In genomic region chr1:232669981-232670763, GRCh38 we compare ENCODE assay signal across 1 cellular context.
TF ChIP-seq lines count a peak whose summit lies in the region.

No MANE protein-coding gene starts in this region.

TF ChIP-seq in HEK293, 187 proteins besides CTCF, POLR2A, EP300 and RAD21 (continued from another document and continues in another):
- TF ChIP-seq, protein P1, sequence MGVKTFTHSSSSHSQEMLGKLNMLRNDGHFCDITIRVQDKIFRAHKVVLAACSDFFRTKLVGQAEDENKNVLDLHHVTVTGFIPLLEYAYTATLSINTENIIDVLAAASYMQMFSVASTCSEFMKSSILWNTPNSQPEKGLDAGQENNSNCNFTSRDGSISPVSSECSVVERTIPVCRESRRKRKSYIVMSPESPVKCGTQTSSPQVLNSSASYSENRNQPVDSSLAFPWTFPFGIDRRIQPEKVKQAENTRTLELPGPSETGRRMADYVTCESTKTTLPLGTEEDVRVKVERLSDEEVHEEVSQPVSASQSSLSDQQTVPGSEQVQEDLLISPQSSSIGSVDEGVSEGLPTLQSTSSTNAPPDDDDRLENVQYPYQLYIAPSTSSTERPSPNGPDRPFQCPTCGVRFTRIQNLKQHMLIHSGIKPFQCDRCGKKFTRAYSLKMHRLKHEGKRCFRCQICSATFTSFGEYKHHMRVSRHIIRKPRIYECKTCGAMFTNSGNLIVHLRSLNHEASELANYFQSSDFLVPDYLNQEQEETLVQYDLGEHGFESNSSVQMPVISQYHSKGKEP (tag by site-specific recombination; IDR thresholded peaks at IDR 0.05): peak; percentile 96
- TF ChIP-seq OSR2 (tag by site-specific recombination; IDR thresholded peaks at IDR 0.05) (peak; percentile 29; the same call in 1 of the 2 replicates), ZNF157 (tag by site-specific recombination; IDR thresholded peaks at IDR 0.05) (no peak), ZNF426 (tag by site-specific recombination; IDR thresholded peaks at IDR 0.05) (no peak), REST (tag by site-specific recombination; IDR thresholded peaks at IDR 0.05) (no peak; the same call in 1 of the 2 replicates), ZNF501 (tag by site-specific recombination; IDR thresholded peaks at IDR 0.05) (peak; percentile 83; the same call in 1 of the 2 replicates), ZNF624 (tag by site-specific recombination; IDR thresholded peaks at IDR 0.05) (no peak), ZNF610 (tag by site-specific recombination; IDR thresholded peaks at IDR 0.05; ENCODE audit: borderline replicate concordance) (no peak; the same call in 1 of the 2 replicates), GFI1B (tag by site-specific recombination; IDR thresholded peaks at IDR 0.05) (0 out of 2 replicates have a peak, but pooled peaks have one; percentile 6), SP2 (tag by site-specific recombination; IDR thresholded peaks at IDR 0.05) (peak; percentile 12; the same call in 1 of the 2 replicates), ZFP3 (tag by site-specific recombination; IDR thresholded peaks at IDR 0.05; ENCODE audit: low read depth) (no peak), SCRT2 (tag by site-specific recombination; IDR thresholded peaks at IDR 0.05) (peak; percentile 68), ATF2 (tag by site-specific recombination; IDR thresholded peaks at IDR 0.05; ENCODE audit: low read depth) (peak; percentile 94), ZNF175 (tag by site-specific recombination; IDR thresholded peaks at IDR 0.05) (no peak), ZNF280D (tag by site-specific recombination; IDR thresholded peaks at IDR 0.05) (peak; percentile 64; the same call in 1 of the 2 replicates), MZF1 (tag by site-specific recombination; IDR thresholded peaks at IDR 0.05; ENCODE audit: borderline replicate concordance) (peak; percentile 76), ZNF623 (tag by site-specific recombination; IDR thresholded peaks at IDR 0.05) (peak; percentile 40; the same call in 1 of the 2 replicates), SALL2 (tag by site-specific recombination; IDR thresholded peaks at IDR 0.05; ENCODE audit: borderline replicate concordance) (no peak), ZNF214 (tag by site-specific recombination; IDR thresholded peaks at IDR 0.05; ENCODE audit: borderline replicate concordance) (no peak), INSM2 (tag by site-specific recombination; IDR thresholded peaks at IDR 0.05) (peak; percentile 98), ZNF48 (tag by site-specific recombination; IDR thresholded peaks at IDR 0.05) (no peak), ZBTB20 (tag by site-specific recombination; IDR thresholded peaks at IDR 0.05) (no peak), ZNF768 (tag by site-specific recombination; IDR thresholded peaks at IDR 0.05) (no peak), ZNF274 (IDR thresholded peaks at IDR 0.05; ENCODE audit: low read length) (no peak), ZNF274 (tag by site-specific recombination; IDR thresholded peaks at IDR 0.05; ENCODE audit: borderline replicate concordance) (no peak), ZNF19 (tag by site-specific recombination; IDR thresholded peaks at IDR 0.05; ENCODE audit: low read depth) (no peak), ZNF202 (tag by site-specific recombination; IDR thresholded peaks at IDR 0.05; ENCODE audit: borderline replicate concordance) (no peak), ZNF747 (tag by site-specific recombination; IDR thresholded peaks at IDR 0.05) (no peak), ELK4 (IDR thresholded peaks at IDR 0.05; ENCODE audit: borderline replicate concordance, low read depth, low read length) (no peak), ZNF549 (tag by site-specific recombination; IDR thresholded peaks at IDR 0.05) (no peak), ZNF596 (tag by site-specific recombination; IDR thresholded peaks at IDR 0.05) (no peak), ZBTB8A (tag by site-specific recombination; IDR thresholded peaks at IDR 0.05) (0 out of 2 replicates have a peak, but pooled peaks have one; percentile 37), WT1 (tag by site-specific recombination; IDR thresholded peaks at IDR 0.05) (peak; percentile 62; the same call in 1 of the 2 replicates), ZNF76 (tag by site-specific recombination; IDR thresholded peaks at IDR 0.05; ENCODE audit: borderline replicate concordance, low read depth) (peak; percentile 29; the same call in 1 of the 2 replicates), GLI2 (tag by site-specific recombination; IDR thresholded peaks at IDR 0.05; ENCODE audit: borderline replicate concordance, low read depth) (no peak; the same call in 1 of the 2 replicates), ZBTB48 (tag by site-specific recombination; IDR thresholded peaks at IDR 0.05) (peak; percentile 64; the same call in 1 of the 2 replicates), ZNF394 (tag by site-specific recombination; IDR thresholded peaks at IDR 0.05; ENCODE audit: borderline replicate concordance) (peak; percentile 69; the same call in 1 of the 2 replicates), SETDB1 (IDR thresholded peaks at IDR 0.05; ENCODE audit: insufficient read length, low read length) (peak; percentile 15), ZSCAN30 (tag by site-specific recombination; IDR thresholded peaks at IDR 0.05) (no peak), KLF9 (tag by site-specific recombination; IDR thresholded peaks at IDR 0.05; ENCODE audit: low read depth) (no peak)
- TF ChIP-seq, protein P2, sequence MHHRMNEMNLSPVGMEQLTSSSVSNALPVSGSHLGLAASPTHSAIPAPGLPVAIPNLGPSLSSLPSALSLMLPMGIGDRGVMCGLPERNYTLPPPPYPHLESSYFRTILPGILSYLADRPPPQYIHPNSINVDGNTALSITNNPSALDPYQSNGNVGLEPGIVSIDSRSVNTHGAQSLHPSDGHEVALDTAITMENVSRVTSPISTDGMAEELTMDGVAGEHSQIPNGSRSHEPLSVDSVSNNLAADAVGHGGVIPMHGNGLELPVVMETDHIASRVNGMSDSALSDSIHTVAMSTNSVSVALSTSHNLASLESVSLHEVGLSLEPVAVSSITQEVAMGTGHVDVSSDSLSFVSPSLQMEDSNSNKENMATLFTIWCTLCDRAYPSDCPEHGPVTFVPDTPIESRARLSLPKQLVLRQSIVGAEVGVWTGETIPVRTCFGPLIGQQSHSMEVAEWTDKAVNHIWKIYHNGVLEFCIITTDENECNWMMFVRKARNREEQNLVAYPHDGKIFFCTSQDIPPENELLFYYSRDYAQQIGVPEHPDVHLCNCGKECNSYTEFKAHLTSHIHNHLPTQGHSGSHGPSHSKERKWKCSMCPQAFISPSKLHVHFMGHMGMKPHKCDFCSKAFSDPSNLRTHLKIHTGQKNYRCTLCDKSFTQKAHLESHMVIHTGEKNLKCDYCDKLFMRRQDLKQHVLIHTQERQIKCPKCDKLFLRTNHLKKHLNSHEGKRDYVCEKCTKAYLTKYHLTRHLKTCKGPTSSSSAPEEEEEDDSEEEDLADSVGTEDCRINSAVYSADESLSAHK (tag by site-specific recombination; IDR thresholded peaks at IDR 0.05): no peak
- TF ChIP-seq, protein P3, sequence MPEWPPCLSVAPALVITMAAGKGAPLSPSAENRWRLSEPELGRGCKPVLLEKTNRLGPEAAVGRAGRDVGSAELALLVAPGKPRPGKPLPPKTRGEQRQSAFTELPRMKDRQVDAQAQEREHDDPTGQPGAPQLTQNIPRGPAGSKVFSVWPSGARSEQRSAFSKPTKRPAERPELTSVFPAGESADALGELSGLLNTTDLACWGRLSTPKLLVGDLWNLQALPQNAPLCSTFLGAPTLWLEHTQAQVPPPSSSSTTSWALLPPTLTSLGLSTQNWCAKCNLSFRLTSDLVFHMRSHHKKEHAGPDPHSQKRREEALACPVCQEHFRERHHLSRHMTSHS (tag by site-specific recombination; IDR thresholded peaks at IDR 0.05): no peak
- TF ChIP-seq, protein P4, sequence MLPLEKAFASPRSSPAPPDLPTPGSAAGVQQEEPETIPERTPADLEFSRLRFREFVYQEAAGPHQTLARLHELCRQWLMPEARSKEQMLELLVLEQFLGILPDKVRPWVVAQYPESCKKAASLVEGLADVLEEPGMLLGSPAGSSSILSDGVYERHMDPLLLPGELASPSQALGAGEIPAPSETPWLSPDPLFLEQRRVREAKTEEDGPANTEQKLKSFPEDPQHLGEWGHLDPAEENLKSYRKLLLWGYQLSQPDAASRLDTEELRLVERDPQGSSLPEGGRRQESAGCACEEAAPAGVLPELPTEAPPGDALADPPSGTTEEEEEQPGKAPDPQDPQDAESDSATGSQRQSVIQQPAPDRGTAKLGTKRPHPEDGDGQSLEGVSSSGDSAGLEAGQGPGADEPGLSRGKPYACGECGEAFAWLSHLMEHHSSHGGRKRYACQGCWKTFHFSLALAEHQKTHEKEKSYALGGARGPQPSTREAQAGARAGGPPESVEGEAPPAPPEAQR (tag by site-specific recombination; IDR thresholded peaks at IDR 0.05): no peak
- TF ChIP-seq, protein P5, sequence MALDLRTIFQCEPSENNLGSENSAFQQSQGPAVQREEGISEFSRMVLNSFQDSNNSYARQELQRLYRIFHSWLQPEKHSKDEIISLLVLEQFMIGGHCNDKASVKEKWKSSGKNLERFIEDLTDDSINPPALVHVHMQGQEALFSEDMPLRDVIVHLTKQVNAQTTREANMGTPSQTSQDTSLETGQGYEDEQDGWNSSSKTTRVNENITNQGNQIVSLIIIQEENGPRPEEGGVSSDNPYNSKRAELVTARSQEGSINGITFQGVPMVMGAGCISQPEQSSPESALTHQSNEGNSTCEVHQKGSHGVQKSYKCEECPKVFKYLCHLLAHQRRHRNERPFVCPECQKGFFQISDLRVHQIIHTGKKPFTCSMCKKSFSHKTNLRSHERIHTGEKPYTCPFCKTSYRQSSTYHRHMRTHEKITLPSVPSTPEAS (tag by site-specific recombination; IDR thresholded peaks at IDR 0.05): peak; percentile 34; the same call in 1 of the 2 replicates
